Comparison of ENCODE assay signal across 24 cellular contexts in genomic region chr1:181674617-181675016, GRCh38.
DNase-seq lines count a peak whose midpoint lies in the region; ATAC-seq and TF ChIP-seq lines count a peak whose summit lies in the region.
"Had no signal": no experiment of that assay in that cellular context is flagged by ENCODE, and none has a peak within 500 bp of the region (broad histone marks: within the 10 kb centered on the region; RNA-seq: fewer than 3 reads in every experiment).

No MANE protein-coding gene starts in this region.

- H3K4me1 ChIP-seq in H9 (ENCODE audit: insufficient read depth, low read length) (no peaks in the 10 kb centered on the region), neuronal stem cell (ENCODE audit: control insufficient read depth in 2 of 2, insufficient read depth in 1 of 2, low read depth in 1 of 2, low read length in 2 of 2) (peaks cover 0 to 11% of the 10 kb centered on the region in 2 donors)
- H3K4me1 ChIP-seq: BE2C had no signal

- H2BK15ac ChIP-seq in H9 (ENCODE audit: low read depth, low read length) = no peak overlapping the region
- H2BK15ac ChIP-seq in neuronal stem cell (ENCODE audit: low read length) = no peak overlapping the region

- no peak overlapping the region for H4K91ac ChIP-seq in H9 (ENCODE audit: insufficient read length, low read depth, low read length)
- H4K91ac ChIP-seq in neuronal stem cell (ENCODE audit: low read depth, low read length, poor library complexity) = no peak overlapping the region

- DNase-seq in DMS79 treated with DMSO at 0.1 percent for 48 hours (lab: John Stamatoyannopoulos, UW) = peak; percentile 19
- DNase-seq in DMS79 (lab: John Stamatoyannopoulos, UW) = no peak
- no peak for DNase-seq in H9
- DNase-seq in neuronal stem cell (ENCODE audit: low spot score) = no peak
- no peak for DNase-seq in NCI-H1048 (lab: John Stamatoyannopoulos, UW)
- DNase-seq in central memory CD4-positive, alpha-beta T cell = no peak
- DNase-seq: 8988T; activated CD4-positive, alpha-beta T cell treated with anti-CD3 and anti-CD28 coated beads, Interleukin-2, amount 50 U/mL, for 48 hours; activated naive CD4-positive, alpha-beta T cell; activated T-cell treated with anti-CD3 and anti-CD28 coated beads for 4 hours; BE2C; cerebellar nuclear complex; GOT3; kidney; mesenchymal stem cell; stimulated activated CD4-positive, alpha-beta T cell treated with anti-CD3 and anti-CD28 coated beads, Interleukin-2, amount 100 ng/mL, for 48 hours; WERI-Rb-1 had no signal

- no peaks in the 10 kb centered on the region for H4K20me1 ChIP-seq in H9 (ENCODE audit: control insufficient read depth, insufficient read depth, insufficient read length)

- no peaks in the 10 kb centered on the region; a peak in 2 of 7 replicates for H3K36me3 Mint-ChIP-seq in H9 (ENCODE audit: insufficient read depth in 1 of 3, low read depth in 3 of 3)

- H4K8ac ChIP-seq in H9 (replicated peaks; ENCODE audit: insufficient read length, low read depth, low read length) = no peak overlapping the region
- no peak overlapping the region for H4K8ac ChIP-seq in neuronal stem cell (ENCODE audit: low read depth, low read length)

- H2AFZ ChIP-seq in H9 (ENCODE audit: low read length) (no peak overlapping the region), neuronal stem cell (ENCODE audit: low read length) (no peak overlapping the region)

- peaks cover 10 to 14% of the 10 kb centered on the region in 2 experiments for H3K4me1 Mint-ChIP-seq in H9

- TF ChIP-seq CTCF in H9 (conservative IDR thresholded peaks at IDR 0.05) = peak; percentile 28; the same call in 1 of the 3 replicates

- H2BK12ac ChIP-seq in H9 (ENCODE audit: insufficient read length, low read depth, low read length) (no peak overlapping the region), neuronal stem cell (ENCODE audit: low read length) (no peak overlapping the region)

- H3K4me2 ChIP-seq in H9 (ENCODE audit: insufficient read depth, insufficient read length, low read length) (no peak overlapping the region), neuronal stem cell (ENCODE audit: insufficient read depth, low read length, poor library complexity, severe bottlenecking) (no peak overlapping the region)

- H3K23me2 ChIP-seq in H9 (ENCODE audit: insufficient read length, low read depth, low read length, poor library complexity, severe bottlenecking) = no peaks in the 10 kb centered on the region

- ATAC-seq in GM21576 (IDR thresholded peaks at IDR 0.05; ENCODE audit: unreplicated experiment) = no peak
- ATAC-seq: HepG2 had no signal

- H3K4ac ChIP-seq in H9 (ENCODE audit: low read depth, low read length) = no peak overlapping the region
- H3K4ac ChIP-seq in neuronal stem cell (ENCODE audit: low read length) = no peak overlapping the region

- H3K4me3 Mint-ChIP-seq in H9 = no peak overlapping the region
- H3K4me3 Mint-ChIP-seq: nephron had no signal

- H3K56ac ChIP-seq in H9 (ENCODE audit: insufficient read length, low read depth, low read length) = no peak overlapping the region

- no peak overlapping the region for H4K5ac ChIP-seq in H9 (ENCODE audit: insufficient read length, low read depth, low read length)

- no peaks in the 10 kb centered on the region for H3K79me2 ChIP-seq in H9 (ENCODE audit: insufficient read depth, low read length)

- H3K9ac ChIP-seq in H9 (ENCODE audit: extremely low read depth, insufficient read length, low read length) = no peak overlapping the region
- no peak overlapping the region for H3K9ac ChIP-seq in neuronal stem cell (ENCODE audit: low read depth, low read length, poor library complexity)

- H3K14ac ChIP-seq in H9 (ENCODE audit: insufficient read depth, low read length) (no peak overlapping the region), neuronal stem cell (ENCODE audit: low read length) (peak overlapping the region; percentile 1)

- H2AK5ac ChIP-seq in H9 (ENCODE audit: insufficient read length, low read length) (no peak overlapping the region), neuronal stem cell (ENCODE audit: low read depth, low read length) (no peak overlapping the region)

- no peaks in the 10 kb centered on the region for H3K9me3 ChIP-seq in H9 (ENCODE audit: control insufficient read depth, low read depth, low read length)
- H3K9me3 ChIP-seq in neuronal stem cell (replicated peaks in 1 of 2; ENCODE audit: control insufficient read depth in 2 of 2, insufficient read depth in 1 of 2, low read depth in 1 of 2, low read length in 2 of 2) = no peaks in the 10 kb centered on the region
- H3K9me3 ChIP-seq: BE2C had no signal

- H2BK120ac ChIP-seq in H9 (ENCODE audit: low read depth, low read length, poor library complexity, severe bottlenecking) = no peak overlapping the region
- H2BK120ac ChIP-seq in neuronal stem cell (ENCODE audit: low read depth, low read length) = no peak overlapping the region

- no peak overlapping the region for H2BK5ac ChIP-seq in H9 (ENCODE audit: insufficient read length, low read length)
- H2BK5ac ChIP-seq in neuronal stem cell (ENCODE audit: low read length) = no peak overlapping the region

- no peak overlapping the region for H3K18ac ChIP-seq in H9 (ENCODE audit: insufficient read length, low read depth, low read length)
- H3K18ac ChIP-seq in neuronal stem cell (ENCODE audit: low read length) = peak overlapping the region; percentile 2

- no peaks in the 10 kb centered on the region for H3K36me3 ChIP-seq in neuronal stem cell (replicated peaks in 1 of 2; ENCODE audit: control insufficient read depth in 2 of 2, insufficient read depth in 2 of 2, low read length in 2 of 2)
- H3K36me3 ChIP-seq: BE2C, WERI-Rb-1 had no signal

- H3K27me3 ChIP-seq in H9 (ENCODE audit: insufficient read depth, low read length) = no peaks in the 10 kb centered on the region
- H3K27me3 ChIP-seq in neuronal stem cell (ENCODE audit: control insufficient read depth in 3 of 3, insufficient read depth in 3 of 3, low read depth in 1 of 3, low read length in 3 of 3) = no peaks in the 10 kb centered on the region
- H3K27me3 ChIP-seq: BE2C had no signal

- peak overlapping the region in 1 of 2 donors; percentile 22 for H3K4me3 ChIP-seq in neuronal stem cell (ENCODE audit: low read length in 2 of 2)
- H3K4me3 ChIP-seq: skin epidermis had no signal

- peaks cover 4% of the 10 kb centered on the region; the same call in 1 of the 2 replicates for H3K27me3 Mint-ChIP-seq in H9 (ENCODE audit: low read depth)

- H2BK20ac ChIP-seq in H9 (ENCODE audit: low read depth, low read length, poor library complexity, severe bottlenecking) = no peak overlapping the region

- peaks cover 2 to 5% of the 10 kb centered on the region in 2 experiments; a peak in 2 of 5 replicates for H3K9me3 Mint-ChIP-seq in H9
- H3K9me3 Mint-ChIP-seq: nephron had no signal

- H3K27ac Mint-ChIP-seq in H9 = no peak overlapping the region; a peak in 1 of 7 replicates
- H3K27ac Mint-ChIP-seq: nephron, progenitor cell of endocrine pancreas had no signal

- H3K23ac ChIP-seq in H9 (ENCODE audit: insufficient read length, low read depth, low read length) = no peak overlapping the region
- H3K23ac ChIP-seq in neuronal stem cell (ENCODE audit: low read depth, low read length, poor library complexity) = no peak overlapping the region

- WGBS in H9 (ENCODE audit: extremely low coverage, insufficient read length, low lambda C conversion rate) = no CpG with 5 or more reads among the region's 3 CpGs
- no CpG with 5 or more reads among the region's 3 CpGs for WGBS in neuronal stem cell (ENCODE audit: extremely low coverage in 2 of 2, insufficient read length in 2 of 2, insufficient replicate concordance in 1 of 2), 2 donors

- H3K79me1 ChIP-seq in H9 (ENCODE audit: insufficient read depth, low read depth, low read length, poor library complexity, severe bottlenecking) (no peaks in the 10 kb centered on the region), neuronal stem cell (ENCODE audit: low read depth, low read length) (no peaks in the 10 kb centered on the region)

- H3K27ac ChIP-seq in H9 (ENCODE audit: insufficient read length, low read depth, low read length) = no peak overlapping the region
- peak overlapping the region; percentile 72 for H3K27ac ChIP-seq in angular gyrus (ENCODE audit: low read depth, low read length)
- no peak overlapping the region for H3K27ac ChIP-seq in neuronal stem cell (replicated peaks; ENCODE audit: low read length)
- H3K27ac ChIP-seq: RWPE1, skin epidermis, WERI-Rb-1 had no signal

- H3T11ph ChIP-seq in H9 (ENCODE audit: low read length) = no peak overlapping the region
